ENCODE assay signal across 29 cellular contexts in the genomic region with DNA sequence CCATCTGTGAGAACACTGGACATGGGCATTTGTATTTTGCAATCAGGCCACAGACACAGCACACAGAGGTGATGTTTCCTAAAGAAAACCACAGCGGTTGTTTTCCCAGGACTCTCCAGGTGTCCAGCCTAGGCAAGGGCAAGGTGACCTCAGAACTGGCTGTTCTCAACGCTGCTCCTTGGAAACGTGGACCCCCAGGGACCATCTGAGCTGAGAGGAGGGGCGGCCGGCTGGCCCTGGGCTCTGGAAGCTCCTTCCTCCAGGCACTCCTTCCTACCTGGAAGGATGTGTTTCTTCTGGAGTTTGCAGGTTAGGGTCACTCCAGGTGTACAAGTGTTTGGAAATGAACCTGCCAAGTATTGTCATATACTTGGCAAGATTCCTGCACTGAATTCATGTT.
"Had no signal": no experiment of that assay in that cellular context is flagged by ENCODE, and none has a peak within 500 bp of the region (broad histone marks: within the 10 kb centered on the region; RNA-seq: fewer than 3 reads in every experiment).

No MANE protein-coding gene starts in this region.

- H3K4me1 ChIP-seq: adrenal gland, body of pancreas, breast epithelium had no signal

- H3K27me3 ChIP-seq: adrenal gland, body of pancreas, brain microvascular endothelial cell had no signal

- H3K9me3 ChIP-seq: adrenal gland, body of pancreas, breast epithelium had no signal

- H3K36me3 ChIP-seq: adrenal gland, brain microvascular endothelial cell, breast epithelium had no signal

- DNase-seq: activated B cell treated with CpG ODN at 0.5 μM for 24 hours; activated CD4-positive, alpha-beta memory T cell treated with anti-CD3 and anti-CD28 coated beads for 36 hours; activated CD4-positive, alpha-beta T cell treated with anti-CD3 and anti-CD28 coated beads for 4 hours; activated CD4-positive, alpha-beta T cell treated with anti-CD3 and anti-CD28 coated beads, Interleukin-2, amount 10 ng/mL, durations not matched to agents 24 days and 14 days; activated CD4-positive, alpha-beta T cell treated with anti-CD3 and anti-CD28 coated beads, Interleukin-2, amount 50 U/mL, for 1 hour; activated CD4-positive, alpha-beta T cell treated with anti-CD3 and anti-CD28 coated beads, Interleukin-2, amount 50 U/mL, for 4 hours; activated CD4-positive, CD25-positive, alpha-beta regulatory T cell treated with anti-CD3 and anti-CD28 coated beads, Interleukin-2, amount 50 U/mL, for 72 hours; activated CD8-positive, alpha-beta memory T cell treated with anti-CD3 and anti-CD28 coated beads, Interleukin-2, amount 50 U/mL, for 4 hours; activated CD8-positive, alpha-beta T cell treated with anti-CD3 and anti-CD28 coated beads for 36 hours; activated effector memory CD4-positive, alpha-beta T cell treated with anti-CD3 and anti-CD28 coated beads, Interleukin-2, amount 50 U/mL, for 16 hours; activated gamma-delta T cell treated with Interleukin-2 at 50 U/mL for 16 hours; activated naive CD4-positive, alpha-beta T cell; activated naive CD4-positive, alpha-beta T cell treated with anti-CD3 and anti-CD28 coated beads for 36 hours; activated naive CD4-positive, alpha-beta T cell treated with anti-CD3 and anti-CD28 coated beads, Interleukin-2, amount 50 U/mL, for 16 hours; activated naive CD8-positive, alpha-beta T cell treated with anti-CD3 and anti-CD28 coated beads for 36 hours; activated T-cell treated with anti-CD3 and anti-CD28 coated beads for 4 hours; activated T-cell treated with anti-CD3 and anti-CD28 coated beads, Interleukin-2, amount 50 U/mL, for 1 hour; activated T-cell treated with anti-CD3 and anti-CD28 coated beads, Interleukin-2, amount 50 U/mL, for 4 hours; activated T-cell treated with anti-CD3 and anti-CD28 coated beads, Interleukin-2, amount 50 U/mL, for 72 hours; adrenal gland; amniotic stem cell; body of pancreas; brain microvascular endothelial cell; caudate nucleus; cerebellar nuclear complex; T-cell; T-helper 17 cell had no signal

- H3K27ac ChIP-seq: adrenal gland, body of pancreas, brain microvascular endothelial cell, breast epithelium, VCaP had no signal

- H3K4me3 ChIP-seq: adrenal gland, body of pancreas, breast epithelium had no signal
